11 cellular contexts compared by ENCODE assay signal in the genomic region with DNA sequence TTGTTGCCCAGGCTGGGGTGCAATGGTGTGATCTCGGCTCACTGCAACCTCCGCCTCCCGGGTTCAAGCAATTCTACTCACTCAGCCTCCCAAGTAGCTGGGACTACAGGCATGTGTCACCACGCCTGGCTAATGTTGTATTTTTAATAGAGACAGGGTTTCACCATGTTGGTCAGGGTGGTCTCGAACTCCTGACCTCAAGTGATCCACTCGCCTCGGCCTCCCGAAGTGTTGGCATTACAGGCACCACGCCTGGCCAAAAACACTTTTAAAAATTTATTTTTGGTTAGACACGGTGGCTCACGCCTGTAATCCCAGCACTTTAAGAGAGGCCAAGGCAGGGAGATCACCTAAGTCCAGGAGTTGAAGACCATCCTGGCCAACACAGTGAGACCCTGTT. TPM values are rescaled to one million over a fixed set of nuclear protein-coding genes. Genes with fewer than 3 reads are reported as not detected.
A peak's percentile ranks its signal among the peaks of the same experiment; 100 is the strongest.
DNase-seq lines count a peak whose midpoint lies in the region; ATAC-seq, FAIRE-seq and TF ChIP-seq lines count a peak whose summit lies in the region.
"Not testable (repeated sequence)": the region's sequence is repeated elsewhere in the genome, so short reads cannot be mapped to it uniquely, and the experiment has no call there.
"Had no signal": no experiment of that assay in that cellular context is flagged by ENCODE, and none has a peak within 500 bp of the region (broad histone marks: within the 10 kb centered on the region; RNA-seq: fewer than 3 reads in every experiment).

No MANE protein-coding gene starts in this region.

- FAIRE-seq in GM12878 (lab: Jason Lieb, UNC), result not testable (repeated sequence)

- in situ Hi-C loops in GM12878 (cut with MboI), result loop anchor here (5.0 kb wide), 1 partner anchor 47 kb away; no protein-coding TSS in a partner anchor

- 35% methylated on average over 11 of the region's 11 CpGs for WGBS in GM12878 (ENCODE audit: insufficient coverage, insufficient replicate concordance, low lambda C conversion rate, missing lambda C conversion rate)
- WGBS in gastroesophageal sphincter (ENCODE audit: low coverage in 1 of 2), 2 donors, result 58 to 74% methylated on average over 5 to 11 of the region's 11 CpGs

- peaks cover 70% of the 10 kb centered on the region for H3F3A ChIP-seq in PC-9 (ENCODE audit: insufficient read depth, low read depth)

- H3K9me2 ChIP-seq in PC-9 (ENCODE audit: insufficient read depth), result not testable (repeated sequence)

- not testable (repeated sequence) for H3K4me3 ChIP-seq in PC-9; gastroesophageal sphincter; muscle layer of duodenum (ENCODE audit: low read depth in 1 of 2, low read length in 2 of 2); skeletal muscle satellite cell (ENCODE audit: low read length)
- peak overlapping the region; percentile 21; the same call in 1 of the 2 replicates for H3K4me3 ChIP-seq in GM12878

- H3K4me3 Mint-ChIP-seq in CD4-positive, alpha-beta T cell, result peak overlapping the region; percentile 43
- H3K4me3 Mint-ChIP-seq in activated CD8-positive, alpha-beta memory T cell treated with anti-CD3 and anti-CD28 coated beads, Interleukin-2, amount 10 ng/mL, durations not matched to agents 7 days and 5 days, result not testable (repeated sequence)
- H3K4me3 Mint-ChIP-seq in type B pancreatic cell, result peak overlapping the region; percentile 4

- H3K79me2 ChIP-seq in PC-9 (ENCODE audit: low read depth), result peaks cover 83% of the 10 kb centered on the region
- H3K79me2 ChIP-seq in GM12878 (ENCODE audit: control insufficient read depth, insufficient read depth, low read length), result peaks cover 59% of the 10 kb centered on the region

- H3K9ac ChIP-seq in GM12878 (ENCODE audit: control insufficient read depth, insufficient read depth, low read length) (peak overlapping the region; percentile 98; the same call in 1 of the 2 replicates), skeletal muscle satellite cell (ENCODE audit: low read depth, low read length) (peak overlapping the region; percentile 97)

- not testable (repeated sequence) for TF ChIP-seq CTCF in CD4-positive, alpha-beta T cell (IDR thresholded peaks at IDR 0.05); PC-9 (conservative IDR thresholded peaks at IDR 0.05); GM12878 (IDR thresholded peaks at IDR 0.05 in 2 of 3, conservative IDR thresholded peaks at IDR 0.05 in 1 of 3; ENCODE audit: control insufficient read depth in 2 of 3, extremely low read depth in 1 of 3, insufficient read depth in 1 of 3, low read depth in 3 of 3, low read length in 3 of 3); gastroesophageal sphincter (IDR thresholded peaks at IDR 0.05); type B pancreatic cell (conservative IDR thresholded peaks at IDR 0.05)

- TF ChIP-seq EP300 in GM12878 (IDR thresholded peaks at IDR 0.05; ENCODE audit: borderline replicate concordance in 1 of 2, control insufficient read depth in 1 of 2, low read depth in 2 of 2, low read length in 2 of 2); gastroesophageal sphincter (IDR thresholded peaks at IDR 0.05): not testable (repeated sequence)

- H2AFZ ChIP-seq in PC-9; GM12878 (ENCODE audit: control insufficient read depth, low read depth, low read length): not testable (repeated sequence)

- not testable (repeated sequence) for H3K9me3 Mint-ChIP-seq in CD4-positive, alpha-beta T cell; activated CD8-positive, alpha-beta memory T cell treated with anti-CD3 and anti-CD28 coated beads, Interleukin-2, amount 10 ng/mL, durations not matched to agents 7 days and 5 days (ENCODE audit: low read depth); type B pancreatic cell

- POLR2A ChIA-PET in CD4-positive, alpha-beta T cell (lab: Charles Lee), result interaction anchor here (0.6 to 14.5 kb wide), 8 partner anchors 9 to 678 kb away, joined by 3 to 1538 read pairs (median 16); a partner anchor contains a TSS
- POLR2A ChIA-PET in PC-9 (lab: Charles Lee; ENCODE audit: unreplicated experiment), result interaction anchor here (0.6 kb wide), 1 partner anchor 212 kb away, joined by 6 read pairs; no protein-coding TSS in a partner anchor
- POLR2A ChIA-PET in GM12878 (lab: Charles Lee), result interaction anchor here (1.1 to 11.4 kb wide), 5 partner anchors 11 to 200 kb away, joined by 3 to 324 read pairs (median 67); a partner anchor contains a TSS

- intact Hi-C loops in CD4-positive, alpha-beta T cell (cut with DNase I, micrococcal nuclease); GM12878 (cut with micrococcal nuclease; ENCODE audit: unreplicated experiment): not testable (repeated sequence)
- intact Hi-C loops in PC-9 (cut with micrococcal nuclease; ENCODE audit: unreplicated experiment), result loop anchor here (10.0 kb wide), 2 partner anchors 300 to 500 kb away; a partner anchor contains a TSS

- H3K4me1 ChIP-seq in PC-9 (replicated peaks; ENCODE audit: insufficient read depth) (peaks cover 78% of the 10 kb centered on the region), GM12878 (ENCODE audit: control insufficient read depth, insufficient read depth, low read length) (peaks cover 61% of the 10 kb centered on the region), gastroesophageal sphincter (peaks cover 65 to 85% (median 77%) of the 10 kb centered on the region in 3 donors), muscle layer of duodenum (ENCODE audit: control insufficient read depth in 1 of 2, insufficient read depth in 2 of 2, low read length in 2 of 2) (peaks cover 54 to 79% of the 10 kb centered on the region in 2 donors), skeletal muscle satellite cell (ENCODE audit: control insufficient read depth, insufficient read depth, low read length) (peaks cover 87% of the 10 kb centered on the region)

- not testable (repeated sequence) for BruUV-seq in PC-9 (replicated peaks; lab: Mats Ljungman, UMichigan); GM12878 (replicated peaks; lab: Mats Ljungman, UMichigan)

- H4K20me1 ChIP-seq in PC-9 (ENCODE audit: insufficient read depth); GM12878 (ENCODE audit: control insufficient read depth, insufficient read depth): not testable (repeated sequence)

- H3K4me2 ChIP-seq in PC-9; skeletal muscle satellite cell (ENCODE audit: low read length): not testable (repeated sequence)
- peak overlapping the region; percentile 57; the same call in 1 of the 2 replicates for H3K4me2 ChIP-seq in GM12878 (ENCODE audit: control insufficient read depth, insufficient read depth)

- not testable (repeated sequence) for DNase-seq in CD4-positive, alpha-beta T cell; PC-9; activated CD8-positive, alpha-beta memory T cell treated with anti-CD3 and anti-CD28 coated beads, Interleukin-2, amount 10 ng/mL, durations not matched to agents 7 days and 5 days; GM12878 (ENCODE audit: low read depth, low spot score); type B pancreatic cell (ENCODE audit: extremely low spot score, unreplicated experiment)

- not testable (repeated sequence) for ATAC-seq in CD4-positive, alpha-beta T cell (ENCODE audit: poor library complexity); activated CD8-positive, alpha-beta memory T cell treated with anti-CD3 and anti-CD28 coated beads, Interleukin-2, amount 10 ng/mL, durations not matched to agents 7 days and 5 days; GM12878; gastroesophageal sphincter

- H3K27ac Mint-ChIP-seq in CD4-positive, alpha-beta T cell, result peak overlapping the region; percentile 98
- H3K27ac Mint-ChIP-seq in activated CD8-positive, alpha-beta memory T cell treated with anti-CD3 and anti-CD28 coated beads, Interleukin-2, amount 10 ng/mL, durations not matched to agents 7 days and 5 days, result peak overlapping the region; percentile 100
- peak overlapping the region; percentile 100 for H3K27ac Mint-ChIP-seq in type B pancreatic cell

- not testable (repeated sequence) for H3K9me3 ChIP-seq in CD4-positive, alpha-beta T cell (ENCODE audit: control insufficient read depth, low read length); PC-9 (ENCODE audit: insufficient read depth, low read depth); GM12878 (replicated peaks; ENCODE audit: control insufficient read depth, insufficient read depth, low read length); gastroesophageal sphincter; muscle layer of duodenum (ENCODE audit: control insufficient read depth in 1 of 2, low read length in 2 of 2); skeletal muscle satellite cell (replicated peaks; ENCODE audit: low read length)

- peaks cover 90% of the 10 kb centered on the region for H3K4me1 Mint-ChIP-seq in CD4-positive, alpha-beta T cell (ENCODE audit: low read depth)
- H3K4me1 Mint-ChIP-seq in activated CD8-positive, alpha-beta memory T cell treated with anti-CD3 and anti-CD28 coated beads, Interleukin-2, amount 10 ng/mL, durations not matched to agents 7 days and 5 days, result peaks cover 83% of the 10 kb centered on the region
- H3K4me1 Mint-ChIP-seq in type B pancreatic cell (ENCODE audit: unreplicated experiment), result peaks cover 62% of the 10 kb centered on the region

- RAD21 ChIA-PET in GM12878 (lab: Charles Lee; ENCODE audit: unreplicated experiment), result interaction anchor here (0.8 to 12.1 kb wide), 8 partner anchors 12 to 199 kb away, joined by 3 to 387 read pairs (median 22); a partner anchor contains a TSS

- H3K36me3 ChIP-seq in PC-9 (ENCODE audit: low read depth); GM12878 (ENCODE audit: control insufficient read depth in 2 of 2, insufficient read depth in 2 of 2, low read length in 1 of 2); gastroesophageal sphincter; skeletal muscle satellite cell (ENCODE audit: insufficient read depth, low read length): not testable (repeated sequence)
- H3K36me3 ChIP-seq in muscle layer of duodenum (ENCODE audit: control insufficient read depth in 1 of 2, insufficient read depth in 2 of 2, low read length in 2 of 2), result peaks cover 0 to 14% of the 10 kb centered on the region in 2 donors

- H3K27me3 ChIP-seq in CD4-positive, alpha-beta T cell (ENCODE audit: control insufficient read depth, insufficient read depth, low read length); PC-9 (ENCODE audit: insufficient read depth, low read depth); GM12878 (replicated peaks in 1 of 2; ENCODE audit: control insufficient read depth in 2 of 2, insufficient read depth in 2 of 2, low read length in 1 of 2); gastroesophageal sphincter; muscle layer of duodenum (ENCODE audit: low read depth, low read length); skeletal muscle satellite cell (ENCODE audit: control insufficient read depth, insufficient read depth, low read length): not testable (repeated sequence)

- SMC1A ChIA-PET in GM12878 (lab: Charles Lee; ENCODE audit: uncharacterized antibody, unreplicated experiment), result interaction anchor here (1.2 to 12.5 kb wide), 5 partner anchors 11 to 132 kb away, joined by 3 to 388 read pairs (median 61); a partner anchor contains a TSS

- H3K27ac ChIP-seq in CD4-positive, alpha-beta T cell (ENCODE audit: low read depth, low read length), result peak overlapping the region; percentile 97
- H3K27ac ChIP-seq in PC-9 (peak overlapping the region; percentile 98; the same call in 1 of the 2 replicates), GM12878 (ENCODE audit: control insufficient read depth, insufficient read depth) (peak overlapping the region; percentile 98), gastroesophageal sphincter (peak overlapping the region; percentile 97 to 100 (median 100)), muscle layer of duodenum (ENCODE audit: low read length) (peak overlapping the region; percentile 100)

- CTCF ChIA-PET in CD4-positive, alpha-beta T cell (lab: Charles Lee), result interaction anchor here (1.2 to 6.4 kb wide), 2 partner anchors 55 to 64 kb away, joined by 4 to 131 read pairs; a partner anchor contains a TSS
- CTCF ChIA-PET in PC-9 (lab: Charles Lee), result interaction anchor here (0.6 kb wide), 1 partner anchor 506 kb away, joined by 6 read pairs; no protein-coding TSS in a partner anchor
- CTCF ChIA-PET in activated CD8-positive, alpha-beta memory T cell treated with anti-CD3 and anti-CD28 coated beads, Interleukin-2, amount 10 ng/mL, durations not matched to agents 7 days and 5 days (lab: Charles Lee), result interaction anchor here (0.7 to 12.0 kb wide), 4 partner anchors 9 to 431 kb away, joined by 4 to 297 read pairs (median 150); a partner anchor contains a TSS
- CTCF ChIA-PET in GM12878 (lab: Yijun Ruan, JAX), result interaction anchor here (1.5 to 13.7 kb wide), 5 partner anchors 11 to 63 kb away, joined by 3 to 390 read pairs (median 95); a partner anchor contains a TSS

- TF ChIP-seq POLR2A in GM12878 (IDR thresholded peaks at IDR 0.05; ENCODE audit: low read depth, low read length); gastroesophageal sphincter (IDR thresholded peaks at IDR 0.05): not testable (repeated sequence)

- not testable (repeated sequence) for TF ChIP-seq RAD21 in GM12878 (IDR thresholded peaks at IDR 0.05; ENCODE audit: insufficient read depth, low read depth, low read length)

- not testable (repeated sequence) for H3K27me3 Mint-ChIP-seq in CD4-positive, alpha-beta T cell; activated CD8-positive, alpha-beta memory T cell treated with anti-CD3 and anti-CD28 coated beads, Interleukin-2, amount 10 ng/mL, durations not matched to agents 7 days and 5 days; type B pancreatic cell

- H3K36me3 Mint-ChIP-seq in CD4-positive, alpha-beta T cell (ENCODE audit: low read depth), result peaks cover 47% of the 10 kb centered on the region
- peaks cover 14% of the 10 kb centered on the region for H3K36me3 Mint-ChIP-seq in activated CD8-positive, alpha-beta memory T cell treated with anti-CD3 and anti-CD28 coated beads, Interleukin-2, amount 10 ng/mL, durations not matched to agents 7 days and 5 days
- not testable (repeated sequence) for H3K36me3 Mint-ChIP-seq in type B pancreatic cell

RNA-seq across cellular contexts. Expression of a gene that starts 14.2 kb away (rescaled TPM):
- total RNA-seq in CD4-positive, alpha-beta T cell, result 100 to 1,000 TPM; 737 to 747 TPM
- total RNA-seq in PC-9 (2021), result 145 and 178 TPM in 2 replicates
- 100 to 1,000 TPM; 373 to 408 TPM for total RNA-seq in activated CD8-positive, alpha-beta memory T cell treated with anti-CD3 and anti-CD28 coated beads, Interleukin-2, amount 10 ng/mL, durations not matched to agents 7 days and 5 days
- 113 and 120 TPM in 2 replicates for total RNA-seq in GM12878 (2013; cell fraction: nucleolus; rRNA removed)
- total RNA-seq in GM12878 (2014; rRNA removed), result 92.5 and 101 TPM in 2 replicates
- total RNA-seq in GM12878 (2014; rRNA removed; fragmentation: Illumina TruSeq; extraction: Trizol), result 99.4 and 99.6 TPM in 2 replicates
- total RNA-seq in GM12878 (2021), result 142 and 148 TPM in 2 replicates
- 89.1 TPM for polyA plus RNA-seq in GM12878 (2011; ENCODE audit: low read depth)
- 102 and 141 TPM in 2 replicates for polyA plus RNA-seq in GM12878 (2011; rRNA removed)
- polyA plus RNA-seq in GM12878 (2011; cell fraction: cytosol; rRNA removed), result 47.3 and 50.1 TPM in 2 replicates
- 96.0 and 105 TPM in 2 replicates for polyA plus RNA-seq in GM12878 (2011; cell fraction: nucleus; rRNA removed)
- polyA plus RNA-seq in GM12878 (2012), result 124 and 128 TPM in 2 replicates
- polyA plus RNA-seq in GM12878 (2014; fragmentation: Illumina TruSeq; extraction: Trizol), result 109 and 133 TPM in 2 replicates
- 10 to 100 TPM; 18.1 to 25.5 TPM for polyA plus RNA-seq in GM12878 (2014; fragmentation: Nextera tagmentation; extraction: Ambion mirVana)
- polyA plus RNA-seq in GM12878 (2014; rRNA removed), result 74.7 and 80.2 TPM in 2 replicates
- polyA plus RNA-seq in GM12878 (2016; fragmentation: Nextera tagmentation; extraction: Ambion mirVana), result 10 to 100 TPM; 52.6 to 60.3 TPM
- 86.6 and 103 TPM in 2 replicates for polyA minus RNA-seq in GM12878 (2011; rRNA and poly(A)+ RNA removed)
- 37.0 and 38.8 TPM in 2 replicates for polyA minus RNA-seq in GM12878 (2011; cell fraction: cytosol; rRNA and poly(A)+ RNA removed)
- 89.3 and 122 TPM in 2 replicates for polyA minus RNA-seq in GM12878 (2011; cell fraction: nucleus; rRNA and poly(A)+ RNA removed)
- total RNA-seq in gastroesophageal sphincter, result 100 to 1,000 TPM; 212 to 353 (median 317) TPM
- 285 and 293 TPM in 2 replicates for total RNA-seq in skeletal muscle satellite cell (2012; rRNA removed)
- 187 and 280 TPM in 2 replicates for total RNA-seq in type B pancreatic cell (ENCODE audit: low replicate concordance)

RNA-seq across cellular contexts. Expression of a gene that starts 16.0 kb away (rescaled TPM):
- under 1 TPM; 0.16 to 0.22 TPM for total RNA-seq in CD4-positive, alpha-beta T cell
- total RNA-seq in PC-9 (2021), result 67.9 and 76.7 TPM in 2 replicates
- total RNA-seq in activated CD8-positive, alpha-beta memory T cell treated with anti-CD3 and anti-CD28 coated beads, Interleukin-2, amount 10 ng/mL, durations not matched to agents 7 days and 5 days, result under 1 TPM; 0.18 to 0.35 TPM
- total RNA-seq in GM12878 (2013; cell fraction: nucleolus; rRNA removed), result not detected in 2 replicates
- total RNA-seq in GM12878 (2014; rRNA removed), result not detected in 2 replicates
- total RNA-seq in GM12878 (2014; rRNA removed; fragmentation: Illumina TruSeq; extraction: Trizol), result not detected in 2 replicates
- 0.15 and 0.21 TPM in 2 replicates for total RNA-seq in GM12878 (2021)
- polyA plus RNA-seq in GM12878 (2011; ENCODE audit: low read depth), result 0.35 TPM
- polyA plus RNA-seq in GM12878 (2011; rRNA removed), result not detected in 2 replicates
- not detected in 2 replicates for polyA plus RNA-seq in GM12878 (2011; cell fraction: cytosol; rRNA removed)
- 0.06 and 0.15 TPM in 2 replicates for polyA plus RNA-seq in GM12878 (2011; cell fraction: nucleus; rRNA removed)
- polyA plus RNA-seq in GM12878 (2012), result 0.13 and 0.49 TPM in 2 replicates
- polyA plus RNA-seq in GM12878 (2014; fragmentation: Illumina TruSeq; extraction: Trizol), result not detected in 2 replicates
- under 1 TPM; 0.04 to 0.05 TPM for polyA plus RNA-seq in GM12878 (2014; fragmentation: Nextera tagmentation; extraction: Ambion mirVana)
- not detected in 2 replicates for polyA plus RNA-seq in GM12878 (2014; rRNA removed)
- under 1 TPM; 0.04 to 0.09 TPM for polyA plus RNA-seq in GM12878 (2016; fragmentation: Nextera tagmentation; extraction: Ambion mirVana)
- 0.07 TPM in 1 of 2 replicates, not detected in the other for polyA minus RNA-seq in GM12878 (2011; rRNA and poly(A)+ RNA removed)
- polyA minus RNA-seq in GM12878 (2011; cell fraction: cytosol; rRNA and poly(A)+ RNA removed), result not detected in 2 replicates
- not detected in 2 replicates for polyA minus RNA-seq in GM12878 (2011; cell fraction: nucleus; rRNA and poly(A)+ RNA removed)
- total RNA-seq in gastroesophageal sphincter, result 10 to 100 TPM; 27.1 to 66.5 (median 36.3) TPM
- 12.9 and 14.6 TPM in 2 replicates for total RNA-seq in skeletal muscle satellite cell (2012; rRNA removed)
- total RNA-seq in type B pancreatic cell (ENCODE audit: low replicate concordance), result 12.5 and 24.6 TPM in 2 replicates
- total RNA-seq: SJCRH30 had no signal

RNA-seq across cellular contexts. Expression of a gene that starts 49.7 kb away (rescaled TPM):
- total RNA-seq in CD4-positive, alpha-beta T cell, result not detected
- total RNA-seq in PC-9 (2021), result 0.94 and 2.1 TPM in 2 replicates
- under 1 TPM in 1 of 2 experiments, not detected in 1; 0.59 TPM for total RNA-seq in activated CD8-positive, alpha-beta memory T cell treated with anti-CD3 and anti-CD28 coated beads, Interleukin-2, amount 10 ng/mL, durations not matched to agents 7 days and 5 days
- total RNA-seq in GM12878 (2013; cell fraction: nucleolus; rRNA removed), result not detected in 2 replicates
- not detected in 2 replicates for total RNA-seq in GM12878 (2014; rRNA removed)
- 0.31 and 0.37 TPM in 2 replicates for total RNA-seq in GM12878 (2014; rRNA removed; fragmentation: Illumina TruSeq; extraction: Trizol)
- total RNA-seq in GM12878 (2021), result 0.41 TPM in 1 of 2 replicates, not detected in the other
- polyA plus RNA-seq in GM12878 (2011; ENCODE audit: low read depth), result not detected
- polyA plus RNA-seq in GM12878 (2011; rRNA removed), result 0.27 TPM in 1 of 2 replicates, not detected in the other
- polyA plus RNA-seq in GM12878 (2011; cell fraction: cytosol; rRNA removed), result not detected in 2 replicates
- 0.27 TPM in 1 of 2 replicates, not detected in the other for polyA plus RNA-seq in GM12878 (2011; cell fraction: nucleus; rRNA removed)
- not detected in 2 replicates for polyA plus RNA-seq in GM12878 (2012)
- polyA plus RNA-seq in GM12878 (2014; fragmentation: Illumina TruSeq; extraction: Trizol), result 0.40 TPM in 1 of 2 replicates, not detected in the other
- under 1 TPM in 1 of 2 experiments, not detected in 1; 0.21 TPM for polyA plus RNA-seq in GM12878 (2014; fragmentation: Nextera tagmentation; extraction: Ambion mirVana)
- not detected in 2 replicates for polyA plus RNA-seq in GM12878 (2014; rRNA removed)
- under 1 TPM; 0.32 to 0.71 TPM for polyA plus RNA-seq in GM12878 (2016; fragmentation: Nextera tagmentation; extraction: Ambion mirVana)
- polyA minus RNA-seq in GM12878 (2011; rRNA and poly(A)+ RNA removed), result not detected in 2 replicates
- polyA minus RNA-seq in GM12878 (2011; cell fraction: cytosol; rRNA and poly(A)+ RNA removed), result not detected in 2 replicates
- 0.60 and 1.2 TPM in 2 replicates for polyA minus RNA-seq in GM12878 (2011; cell fraction: nucleus; rRNA and poly(A)+ RNA removed)
- not detected for total RNA-seq in gastroesophageal sphincter
- total RNA-seq in skeletal muscle satellite cell (2012; rRNA removed), result not detected in 2 replicates
- 0.55 and 0.80 TPM in 2 replicates for total RNA-seq in type B pancreatic cell (ENCODE audit: low replicate concordance)
- total RNA-seq: HT1080, M059J, SJCRH30 had no signal

RNA-seq across cellular contexts. Expression of a gene that starts 57.3 kb away (rescaled TPM):
- total RNA-seq in CD4-positive, alpha-beta T cell, result under 1 TPM in 1 of 2 experiments, not detected in 1; 0.31 TPM
- total RNA-seq in PC-9 (2021), result 6.3 and 10.3 TPM in 2 replicates
- 1 to 10 TPM; 1.0 to 1.3 TPM for total RNA-seq in activated CD8-positive, alpha-beta memory T cell treated with anti-CD3 and anti-CD28 coated beads, Interleukin-2, amount 10 ng/mL, durations not matched to agents 7 days and 5 days
- total RNA-seq in GM12878 (2013; cell fraction: nucleolus; rRNA removed), result 2.4 and 3.7 TPM in 2 replicates
- total RNA-seq in GM12878 (2014; rRNA removed), result 0.22 and 0.34 TPM in 2 replicates
- total RNA-seq in GM12878 (2014; rRNA removed; fragmentation: Illumina TruSeq; extraction: Trizol), result 0.28 and 0.36 TPM in 2 replicates
- 1.0 and 1.3 TPM in 2 replicates for total RNA-seq in GM12878 (2021)
- 0.37 TPM for polyA plus RNA-seq in GM12878 (2011; ENCODE audit: low read depth)
- 0.55 and 1.0 TPM in 2 replicates for polyA plus RNA-seq in GM12878 (2011; rRNA removed)
- polyA plus RNA-seq in GM12878 (2011; cell fraction: cytosol; rRNA removed), result 0.69 and 0.95 TPM in 2 replicates
- 8.4 and 8.6 TPM in 2 replicates for polyA plus RNA-seq in GM12878 (2011; cell fraction: nucleus; rRNA removed)
- polyA plus RNA-seq in GM12878 (2012), result 0.89 and 1.00 TPM in 2 replicates
- polyA plus RNA-seq in GM12878 (2014; fragmentation: Illumina TruSeq; extraction: Trizol), result 0.84 and 1.1 TPM in 2 replicates
- under 1 TPM; 0.06 to 0.35 TPM for polyA plus RNA-seq in GM12878 (2014; fragmentation: Nextera tagmentation; extraction: Ambion mirVana)
- 0.55 and 0.91 TPM in 2 replicates for polyA plus RNA-seq in GM12878 (2014; rRNA removed)
- polyA plus RNA-seq in GM12878 (2016; fragmentation: Nextera tagmentation; extraction: Ambion mirVana), result 1 to 10 TPM in 1 of 2 experiments, under 1 TPM in 1; 0.66 to 1.1 TPM
- 0.51 and 1.3 TPM in 2 replicates for polyA minus RNA-seq in GM12878 (2011; rRNA and poly(A)+ RNA removed)
- 0.31 TPM in 1 of 2 replicates, not detected in the other for polyA minus RNA-seq in GM12878 (2011; cell fraction: cytosol; rRNA and poly(A)+ RNA removed)
- polyA minus RNA-seq in GM12878 (2011; cell fraction: nucleus; rRNA and poly(A)+ RNA removed), result 1.3 and 1.5 TPM in 2 replicates
- 10 to 100 TPM; 12.6 to 29.7 (median 19.4) TPM for total RNA-seq in gastroesophageal sphincter
- 4.8 and 15.3 TPM in 2 replicates for total RNA-seq in skeletal muscle satellite cell (2012; rRNA removed)
- total RNA-seq in type B pancreatic cell (ENCODE audit: low replicate concordance), result 31.5 and 33.8 TPM in 2 replicates
